Comparison of ENCODE assay signal across 8 cellular contexts in the genomic region with DNA sequence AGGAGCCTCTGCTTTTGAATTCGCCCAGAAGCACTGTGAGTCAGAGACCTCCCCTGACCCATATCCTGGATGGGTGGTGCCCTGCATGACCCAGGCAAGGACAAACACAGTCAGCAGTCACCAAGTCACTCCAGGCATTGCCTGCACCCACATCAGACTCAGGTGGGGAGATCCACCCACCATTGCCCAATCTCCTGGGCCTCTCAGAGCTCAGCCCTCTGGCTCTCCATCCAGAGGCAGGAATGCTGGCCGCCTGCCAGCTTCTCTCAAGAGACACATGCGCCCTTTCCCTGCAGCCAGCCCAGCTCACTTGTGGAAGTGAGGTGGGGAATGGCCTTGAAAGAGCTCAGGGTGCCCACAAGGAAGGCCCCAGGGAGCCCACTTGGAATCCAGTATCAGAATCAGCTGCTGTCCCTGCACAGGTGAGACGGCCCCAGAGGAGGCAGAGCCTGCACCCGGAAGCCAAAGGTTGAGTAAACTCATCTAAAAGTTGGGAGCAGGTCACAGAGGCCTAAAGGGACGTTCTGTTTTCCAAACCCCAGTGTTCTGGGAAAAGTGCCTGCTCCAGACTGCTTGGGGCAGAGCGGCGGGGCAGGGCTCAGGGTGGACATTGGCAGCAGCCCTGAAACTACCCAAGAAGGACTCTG.
DNase-seq lines count a peak whose midpoint lies in the region; ATAC-seq and TF ChIP-seq lines count a peak whose summit lies in the region.

No MANE protein-coding gene starts in this region.

- no peaks in the 10 kb centered on the region for H3K9me3 ChIP-seq in lung (ENCODE audit: control insufficient read depth in 2 of 2, insufficient read depth in 1 of 2, low read length in 1 of 2)

- peaks cover 0 to 22% of the 10 kb centered on the region in 2 donors for H3K36me3 ChIP-seq in lung (ENCODE audit: control insufficient read depth in 2 of 2, insufficient read depth in 2 of 2, low read length in 2 of 2)

- peaks cover 0 to 12% of the 10 kb centered on the region in 2 donors for H3K4me1 ChIP-seq in lung (ENCODE audit: control insufficient read depth in 2 of 2, insufficient read depth in 2 of 2, low read length in 2 of 2)

- H3K4me3 ChIP-seq in choroid plexus epithelial cell (ENCODE audit: low read depth, low read length) (no peak overlapping the region), lung (no peak overlapping the region)

- TF ChIP-seq CTCF in choroid plexus epithelial cell (conservative IDR thresholded peaks at IDR 0.05; ENCODE audit: low read depth, low read length) (no peak), lung (IDR thresholded peaks at IDR 0.05; ENCODE audit: control extremely low read depth, extremely low read depth) (no peak)

- peak overlapping the region in 1 of 2 donors; percentile 9 for H3K27ac ChIP-seq in lung (ENCODE audit: low read depth in 1 of 2, low read length in 1 of 2)

- no peaks in the 10 kb centered on the region for H3K27me3 ChIP-seq in lung (ENCODE audit: control insufficient read depth, insufficient read depth)

- 54 to 76% methylated on average over 8 of the region's 8 CpGs for WGBS in lung, 2 donors

- DNase-seq in ELR (ENCODE audit: low read depth) (peak; percentile 74), NCI-H345 treated with DMSO at 0.1 percent for 48 hours (lab: John Stamatoyannopoulos, UW; ENCODE audit: unreplicated experiment) (peak; percentile 93), choroid plexus epithelial cell (ENCODE audit: low read depth) (peak; percentile 89), lung (ENCODE audit: low spot score) (peak; percentile 94), NAMALWA (ENCODE audit: low spot score) (no peak)
- DNase-seq in stimulated activated CD8-positive, alpha-beta memory T cell treated with anti-CD3 and anti-CD28 coated beads, Interleukin-4, amount 100 ng/mL, for 48 hours = no peak

- ATAC-seq in lung (ENCODE audit: insufficient read depth, low FRiP score) = peak; percentile 79
- ATAC-seq in GM18909 (IDR thresholded peaks at IDR 0.05; ENCODE audit: poor library complexity, unreplicated experiment) = no peak
- no peak for ATAC-seq in HG03175 (IDR thresholded peaks at IDR 0.05; ENCODE audit: unreplicated experiment)

Comparison
In these comparisons a context has a peak if more than half of its experiments do, and no peak if none do; other contexts are left out.
1. DNase-seq: peak in ELR (single experiment), NCI-H345 treated with DMSO at 0.1 percent for 48 hours (single experiment), choroid plexus epithelial cell (single experiment) and lung (single experiment); none in NAMALWA (single experiment) and stimulated activated CD8-positive, alpha-beta memory T cell treated with anti-CD3 and anti-CD28 coated beads, Interleukin-4, amount 100 ng/mL, for 48 hours (single experiment).